1 cellular context compared by ENCODE assay signal in the genomic region with DNA sequence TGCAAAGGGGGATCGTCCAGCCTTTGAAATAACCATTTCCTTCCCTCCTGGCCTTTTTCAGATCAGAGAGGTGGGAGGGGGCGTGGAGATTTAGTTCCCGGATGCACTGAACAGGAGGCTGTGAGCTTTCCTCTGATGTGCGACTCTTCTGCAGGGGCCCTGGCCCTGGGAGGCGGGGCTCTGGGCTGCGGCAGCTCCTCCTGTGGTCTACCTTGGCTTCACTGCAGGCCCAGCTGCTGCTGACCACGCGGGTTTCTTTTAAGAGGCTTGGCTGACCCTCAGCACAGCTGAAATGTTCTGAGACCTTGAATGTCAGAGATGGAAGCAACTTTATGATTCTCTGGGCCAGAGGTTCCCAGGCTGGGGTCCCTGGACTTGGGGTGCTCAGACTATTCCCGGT.
TF ChIP-seq lines count a peak whose summit lies in the region.

No MANE protein-coding gene starts in this region.

TF ChIP-seq in H1, 55 proteins besides CTCF, POLR2A, EP300 and RAD21:
- TF ChIP-seq, protein P1, sequence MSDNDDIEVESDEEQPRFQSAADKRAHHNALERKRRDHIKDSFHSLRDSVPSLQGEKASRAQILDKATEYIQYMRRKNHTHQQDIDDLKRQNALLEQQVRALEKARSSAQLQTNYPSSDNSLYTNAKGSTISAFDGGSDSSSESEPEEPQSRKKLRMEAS (IDR thresholded peaks at IDR 0.05), result peak; percentile 41; the same call in 1 of the 2 replicates
- TF ChIP-seq, protein P2, sequence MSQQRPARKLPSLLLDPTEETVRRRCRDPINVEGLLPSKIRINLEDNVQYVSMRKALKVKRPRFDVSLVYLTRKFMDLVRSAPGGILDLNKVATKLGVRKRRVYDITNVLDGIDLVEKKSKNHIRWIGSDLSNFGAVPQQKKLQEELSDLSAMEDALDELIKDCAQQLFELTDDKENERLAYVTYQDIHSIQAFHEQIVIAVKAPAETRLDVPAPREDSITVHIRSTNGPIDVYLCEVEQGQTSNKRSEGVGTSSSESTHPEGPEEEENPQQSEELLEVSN (IDR thresholded peaks at IDR 0.05), result peak; percentile 26; the same call in 1 of the 2 replicates
- TF ChIP-seq CTBP2 (IDR thresholded peaks at IDR 0.05; ENCODE audit: borderline replicate concordance, insufficient read depth, insufficient read length, low read length) (no peak), TEAD4 (IDR thresholded peaks at IDR 0.05; ENCODE audit: low read depth, low read length) (no peak)
